Comparison of ENCODE assay signal across 23 cellular contexts in genomic region chr12:31366104-31366621, GRCh38.
"Had no signal": no experiment of that assay in that cellular context is flagged by ENCODE, and none has a peak within 500 bp of the region (broad histone marks: within the 10 kb centered on the region; RNA-seq: fewer than 3 reads in every experiment).

No MANE protein-coding gene starts in this region.

- H3K27me3 ChIP-seq: SJSA1 had no signal

- H3K27me3 Mint-ChIP-seq: IgD-negative memory B cell had no signal

- H3K36me3 ChIP-seq: SJSA1 had no signal

- H3K36me3 Mint-ChIP-seq: IgD-negative memory B cell had no signal

- H3K27ac ChIP-seq: HL-60, SJSA1, SK-N-MC had no signal

- H3K27ac Mint-ChIP-seq: IgD-negative memory B cell had no signal

- H3K9me3 Mint-ChIP-seq: IgD-negative memory B cell had no signal

- H3K9me3 ChIP-seq: SJSA1 had no signal

- H3K4me3 ChIP-seq: SJSA1, SK-N-MC had no signal

- DNase-seq: KBM-7, MV-4-11, NCI-H1048, NCI-H1105 treated with DMSO at 0.1 percent for 48 hours, NCI-H1417 treated with DMSO at 0.1 percent for 48 hours, NCI-H146, NCI-H1694 treated with DMSO at 0.1 percent for 48 hours, NCI-H2029, NCI-H2081 treated with DMSO at 0.1 percent for 48 hours, NCI-H2171, NCI-H226, NCI-H446, NCI-H510A, NCI-H524 treated with DMSO at 0.1 percent for 48 hours, NCI-H69, NCI-H774, Right ventricle myocardium superior, RPMI8226, SIG-M5 had no signal

- H3K4me3 Mint-ChIP-seq: IgD-negative memory B cell had no signal
